24 cellular contexts compared by ENCODE assay signal in the genomic region with DNA sequence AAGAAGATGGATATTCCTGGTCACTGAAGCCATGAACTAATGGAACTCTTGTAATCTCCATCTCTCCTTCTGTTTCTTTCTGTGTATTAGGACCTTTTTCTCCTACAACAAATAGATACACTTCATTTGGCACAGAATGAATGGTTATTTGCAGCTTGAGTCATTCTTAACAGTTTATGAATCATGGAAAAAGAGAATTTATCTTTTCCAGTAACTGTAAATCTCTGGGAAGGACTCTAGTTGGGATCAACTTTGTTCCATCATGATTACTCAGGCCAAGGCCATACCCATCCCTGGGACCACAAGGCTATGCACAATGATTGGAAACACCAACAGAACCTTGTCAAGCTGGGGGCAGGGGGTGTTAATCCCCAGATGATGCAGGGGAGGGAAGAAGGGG. TPM values are rescaled to one million over a fixed set of nuclear protein-coding genes. Genes with fewer than 3 reads are reported as not detected.
DNase-seq lines count a peak whose midpoint lies in the region; ATAC-seq, FAIRE-seq and TF ChIP-seq lines count a peak whose summit lies in the region.
"Had no signal": no experiment of that assay in that cellular context is flagged by ENCODE, and none has a peak within 500 bp of the region (broad histone marks: within the 10 kb centered on the region; RNA-seq: fewer than 3 reads in every experiment).

No MANE protein-coding gene starts in this region.

- no peak for FAIRE-seq in A549 (lab: Jason Lieb, UNC)
- FAIRE-seq: K562 had no signal

- H3K27ac ChIP-seq in A549: peak overlapping the region in 1 of 2 experiments; percentile 61; a peak in 2 of 6 replicates
- H3K27ac ChIP-seq: parathyroid adenoma, PC-9, SJCRH30 had no signal

- no peak overlapping the region for H3K4me3 ChIP-seq in A549
- H3K4me3 ChIP-seq in fibroblast of the aortic adventitia (ENCODE audit: low read depth, low read length): no peak overlapping the region
- H3K4me3 ChIP-seq: K562, PC-9, SJCRH30 had no signal

- ATAC-seq in A549: no peak
- ATAC-seq in GM19324 (IDR thresholded peaks at IDR 0.05; ENCODE audit: low FRiP score, unreplicated experiment): peak; percentile 28
- no peak for ATAC-seq in GM18909 (IDR thresholded peaks at IDR 0.05; ENCODE audit: poor library complexity, unreplicated experiment)
- no peak for ATAC-seq in GM21723 (IDR thresholded peaks at IDR 0.05; ENCODE audit: unreplicated experiment)
- ATAC-seq: K562; left colon; natural killer cell treated with Interleukin-12 subunit alpha and Interleukin-12 subunit beta and Interleukin-15 and Interleukin-18, amount 100 ng/mL, for 72 hours; sciatic nerve had no signal

- peaks cover 21% of the 10 kb centered on the region for H3K4me1 ChIP-seq in A549
- H3K4me1 ChIP-seq: parathyroid adenoma had no signal

- TF ChIP-seq EP300 in A549 (IDR thresholded peaks at IDR 0.05): no peak

- H3K9me3 ChIP-seq in A549: no peaks in the 10 kb centered on the region

- no peak for TF ChIP-seq CTCF in A549 (IDR thresholded peaks at IDR 0.05)
- TF ChIP-seq CTCF in fibroblast of the aortic adventitia (IDR thresholded peaks at IDR 0.05; ENCODE audit: insufficient read depth, low read length): no peak

- POLR2A ChIA-PET in A549 (lab: Yijun Ruan, JAX) (no interaction called here), HEK293T (lab: Yijun Ruan, JAX) (no interaction called here)

- peak overlapping the region; percentile 11; the same call in 1 of the 3 replicates for H3K4me2 ChIP-seq in A549
- H3K4me2 ChIP-seq: PC-9 had no signal

- CTCF ChIA-PET in A549 (lab: Yijun Ruan, JAX) (no interaction called here), HEK293T (lab: Yijun Ruan, JAX) (no interaction called here)

- DNase-seq in A549 (ENCODE audit: low read depth in 1 of 2, low spot score in 1 of 2) (no peak), RPMI7951 (ENCODE audit: low read depth) (peak; percentile 13), fibroblast of the aortic adventitia (ENCODE audit: low read depth) (peak; percentile 56), AG20443 (ENCODE audit: low spot score) (no peak), HEK293T (ENCODE audit: extremely low spot score) (no peak)
- DNase-seq: activated CD4-positive, alpha-beta T cell treated with anti-CD3 and anti-CD28 coated beads, Interleukin-2, amount 50 U/mL, for 1 hour; activated gamma-delta T cell; amygdala; CD4-positive, CD25-positive, alpha-beta regulatory T cell; DMS 273 treated with DMSO at 0.1 percent for 48 hours; erythroblast; GF-D8; left colon; NCI-H1694; NCI-H345; PC-9; SJCRH30 had no signal

- no peak for TF ChIP-seq RAD21 in A549 (conservative IDR thresholded peaks at IDR 0.05 in 1 of 2, IDR thresholded peaks at IDR 0.05 in 1 of 2)

- no peak for TF ChIP-seq POLR2A in A549 (IDR thresholded peaks at IDR 0.05; ENCODE audit: low read length)

TF ChIP-seq in A549, 52 proteins besides CTCF, POLR2A, EP300 and RAD21 (continues in another document):
- no peak for TF ChIP-seq TFCP2L1 (CRISPR knock-in tag; IDR thresholded peaks at IDR 0.05)
- no peak for TF ChIP-seq JUNB (IDR thresholded peaks at IDR 0.05)
- no peak for TF ChIP-seq CEBPB (IDR thresholded peaks at IDR 0.05)
- no peak for TF ChIP-seq POLR2AphosphoS2 (conservative IDR thresholded peaks at IDR 0.05; ENCODE audit: low read length)
- TF ChIP-seq FOSB (CRISPR knock-in tag; IDR thresholded peaks at IDR 0.05): no peak
- TF ChIP-seq, protein P1, sequence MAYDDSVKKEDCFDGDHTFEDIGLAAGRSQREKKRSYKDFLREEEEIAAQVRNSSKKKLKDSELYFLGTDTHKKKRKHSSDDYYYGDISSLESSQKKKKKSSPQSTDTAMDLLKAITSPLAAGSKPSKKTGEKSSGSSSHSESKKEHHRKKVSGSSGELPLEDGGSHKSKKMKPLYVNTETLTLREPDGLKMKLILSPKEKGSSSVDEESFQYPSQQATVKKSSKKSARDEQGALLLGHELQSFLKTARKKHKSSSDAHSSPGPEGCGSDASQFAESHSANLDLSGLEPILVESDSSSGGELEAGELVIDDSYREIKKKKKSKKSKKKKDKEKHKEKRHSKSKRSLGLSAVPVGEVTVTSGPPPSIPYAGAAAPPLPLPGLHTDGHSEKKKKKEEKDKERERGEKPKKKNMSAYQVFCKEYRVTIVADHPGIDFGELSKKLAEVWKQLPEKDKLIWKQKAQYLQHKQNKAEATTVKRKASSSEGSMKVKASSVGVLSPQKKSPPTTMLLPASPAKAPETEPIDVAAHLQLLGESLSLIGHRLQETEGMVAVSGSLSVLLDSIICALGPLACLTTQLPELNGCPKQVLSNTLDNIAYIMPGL (CRISPR knock-in tag; IDR thresholded peaks at IDR 0.05; ENCODE audit: borderline replicate concordance): no peak
- TF ChIP-seq, protein P2, sequence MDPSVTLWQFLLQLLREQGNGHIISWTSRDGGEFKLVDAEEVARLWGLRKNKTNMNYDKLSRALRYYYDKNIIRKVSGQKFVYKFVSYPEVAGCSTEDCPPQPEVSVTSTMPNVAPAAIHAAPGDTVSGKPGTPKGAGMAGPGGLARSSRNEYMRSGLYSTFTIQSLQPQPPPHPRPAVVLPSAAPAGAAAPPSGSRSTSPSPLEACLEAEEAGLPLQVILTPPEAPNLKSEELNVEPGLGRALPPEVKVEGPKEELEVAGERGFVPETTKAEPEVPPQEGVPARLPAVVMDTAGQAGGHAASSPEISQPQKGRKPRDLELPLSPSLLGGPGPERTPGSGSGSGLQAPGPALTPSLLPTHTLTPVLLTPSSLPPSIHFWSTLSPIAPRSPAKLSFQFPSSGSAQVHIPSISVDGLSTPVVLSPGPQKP (IDR thresholded peaks at IDR 0.05; ENCODE audit: low read depth, low read length): no peak
- no peak for TF ChIP-seq CBX8 (IDR thresholded peaks at IDR 0.05)
- no peak for TF ChIP-seq KDM1A (IDR thresholded peaks at IDR 0.05; ENCODE audit: low read depth)
- no peak for TF ChIP-seq EHF (CRISPR knock-in tag; IDR thresholded peaks at IDR 0.05)
- no peak for TF ChIP-seq HOXA7 (CRISPR knock-in tag; IDR thresholded peaks at IDR 0.05)
- TF ChIP-seq NPAS2 (CRISPR knock-in tag; IDR thresholded peaks at IDR 0.05; ENCODE audit: borderline replicate concordance): no peak

TF ChIP-seq in HEK293T, 16 proteins besides CTCF, POLR2A, EP300 and RAD21:
- TF ChIP-seq ZNF384 (IDR thresholded peaks at IDR 0.05) (no peak), ELF4 (IDR thresholded peaks at IDR 0.05) (no peak), FOXK2 (IDR thresholded peaks at IDR 0.05) (no peak), BHLHE40 (IDR thresholded peaks at IDR 0.05; ENCODE audit: borderline replicate concordance) (no peak), L3MBTL2 (conservative IDR thresholded peaks at IDR 0.05) (no peak), NFRKB (IDR thresholded peaks at IDR 0.05) (no peak), SP1 (IDR thresholded peaks at IDR 0.05) (no peak), ARNT (IDR thresholded peaks at IDR 0.05) (no peak), FOXA1 (IDR thresholded peaks at IDR 0.05) (no peak), FOXM1 (IDR thresholded peaks at IDR 0.05; ENCODE audit: borderline replicate concordance) (no peak), TARDBP (IDR thresholded peaks at IDR 0.05) (no peak)
- TF ChIP-seq, protein P3, sequence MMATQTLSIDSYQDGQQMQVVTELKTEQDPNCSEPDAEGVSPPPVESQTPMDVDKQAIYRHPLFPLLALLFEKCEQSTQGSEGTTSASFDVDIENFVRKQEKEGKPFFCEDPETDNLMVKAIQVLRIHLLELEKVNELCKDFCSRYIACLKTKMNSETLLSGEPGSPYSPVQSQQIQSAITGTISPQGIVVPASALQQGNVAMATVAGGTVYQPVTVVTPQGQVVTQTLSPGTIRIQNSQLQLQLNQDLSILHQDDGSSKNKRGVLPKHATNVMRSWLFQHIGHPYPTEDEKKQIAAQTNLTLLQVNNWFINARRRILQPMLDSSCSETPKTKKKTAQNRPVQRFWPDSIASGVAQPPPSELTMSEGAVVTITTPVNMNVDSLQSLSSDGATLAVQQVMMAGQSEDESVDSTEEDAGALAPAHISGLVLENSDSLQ (IDR thresholded peaks at IDR 0.05): no peak
TF ChIP-seq in HEK293T: peak in this region for 0.

RNA-seq across cellular contexts. Expression of a gene that starts 36.1 kb away (rescaled TPM):
- polyA plus RNA-seq in A549 (2011; rRNA removed) (30.6 and 38.5 TPM in 2 replicates), A549 (2017; fragmentation: RNase III; extraction: RNeasy Plus Mini Kit Qiagen cat#74134 plus additional on column Dnase treatment) (14.4 to 19.5 TPM (median 18.7 TPM) in 3 replicates)
- 11.5 and 15.7 TPM in 2 replicates for polyA plus RNA-seq in A549 (2012; cell fraction: cytosol; rRNA removed)
- polyA plus RNA-seq in A549 (2012; cell fraction: nucleus; rRNA removed): 4.2 and 4.5 TPM in 2 replicates
- polyA minus RNA-seq in A549 (2011; rRNA and poly(A)+ RNA removed): 26.1 and 29.9 TPM in 2 replicates
- total RNA-seq in RPMI7951 (2014; rRNA removed; shearing (Covaris generic)): 30.8 and 38.1 TPM in 2 replicates
- total RNA-seq in fibroblast of the aortic adventitia (ENCODE audit: low replicate concordance): 15.9 and 72.1 TPM in 2 replicates

Comparison
In these comparisons a context has a peak if more than half of its experiments do, and no peak if none do; other contexts are left out.
1. DNase-seq: peak in RPMI7951 (single experiment) and fibroblast of the aortic adventitia (single experiment); none in A549 (0 of 2), AG20443 (single experiment) and HEK293T (single experiment).